7 cellular contexts compared by ENCODE assay signal in the genomic region with DNA sequence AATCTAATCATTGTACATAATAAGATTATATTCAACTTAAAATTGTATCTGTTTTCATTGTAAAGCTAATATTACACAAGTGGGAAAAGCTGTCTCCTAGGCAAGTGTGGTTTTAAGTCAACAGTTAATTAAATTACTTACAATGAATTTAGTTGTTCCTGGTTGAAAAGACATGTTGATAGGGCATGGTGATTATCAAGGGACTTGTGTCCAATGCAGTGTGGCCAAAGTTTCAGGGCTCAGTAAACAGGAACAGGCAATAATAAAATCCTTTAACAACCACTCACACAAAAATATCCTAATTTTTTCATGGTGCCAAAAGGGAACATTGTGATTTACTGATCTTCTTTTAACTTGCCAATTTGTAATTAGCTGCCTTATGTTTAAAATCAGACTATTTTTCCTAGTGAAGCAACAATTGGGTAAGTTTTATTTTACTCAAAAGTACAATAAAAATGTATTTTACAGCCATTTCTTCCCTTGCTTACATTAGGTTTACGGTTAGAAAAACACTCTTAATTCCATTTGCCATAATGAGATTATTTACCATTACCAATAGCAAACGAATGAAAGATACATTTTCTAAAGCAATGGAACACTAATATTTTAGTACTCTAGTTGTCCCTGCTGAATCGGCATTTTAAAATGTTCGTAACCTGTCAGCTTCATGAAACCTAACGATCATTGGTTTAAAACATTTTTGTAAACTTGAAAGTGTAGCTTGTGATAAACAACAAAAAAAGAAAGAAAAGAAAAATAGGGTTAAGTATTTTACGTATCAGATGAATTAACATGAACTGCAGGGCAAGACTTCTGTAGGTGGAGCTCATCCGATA. TPM values are rescaled to one million over a fixed set of nuclear protein-coding genes. Genes with fewer than 3 reads are reported as not detected.
DNase-seq lines count a peak whose midpoint lies in the region; ATAC-seq, FAIRE-seq and TF ChIP-seq lines count a peak whose summit lies in the region.

No MANE protein-coding gene starts in this region.

- FAIRE-seq in GM18507 (lab: Jason Lieb, UNC), result peak; percentile 31

- no peaks in the 10 kb centered on the region for H3K36me3 Mint-ChIP-seq in T-helper 17 cell (ENCODE audit: low read depth)

- H3K27me3 Mint-ChIP-seq in T-helper 17 cell, result no peaks in the 10 kb centered on the region

- ATAC-seq in T-helper 17 cell, result no peak
- no peak for ATAC-seq in GM21786 (IDR thresholded peaks at IDR 0.05; ENCODE audit: unreplicated experiment)
- ATAC-seq in GM18861 (IDR thresholded peaks at IDR 0.05; ENCODE audit: unreplicated experiment), result no peak

- peak overlapping the region; percentile 81 for H3K9ac ChIP-seq in OCI-LY3 (ENCODE audit: low read length)

- TF ChIP-seq CTCF in OCI-LY3 (IDR thresholded peaks at IDR 0.05; ENCODE audit: low read depth, low read length), result no peak
- TF ChIP-seq CTCF in fibroblast of villous mesenchyme (IDR thresholded peaks at IDR 0.05; ENCODE audit: insufficient read depth, low read depth, low read length), result no peak

- no peaks in the 10 kb centered on the region for H3K27me3 ChIP-seq in OCI-LY3 (ENCODE audit: low read depth, low read length)

- H3K27ac ChIP-seq in OCI-LY3 (ENCODE audit: low read length) (peak overlapping the region; percentile 85), skin epidermis (peak overlapping the region in 20 of 21 experiments; percentile 61 to 99 (median 82))

- DNase-seq in GM18507 (ENCODE audit: extremely low spot score, insufficient read length, low read depth) (no peak), fibroblast of villous mesenchyme (ENCODE audit: low read depth) (no peak), T-helper 17 cell (no peak)

- peak overlapping the region; percentile 53 for H2AFZ ChIP-seq in OCI-LY3 (ENCODE audit: low read depth, low read length)

- H3K4me2 ChIP-seq in OCI-LY3 (ENCODE audit: low read length), result peak overlapping the region; percentile 78

- H3K4me3 ChIP-seq in OCI-LY3 (ENCODE audit: low read length) (peak overlapping the region; percentile 90), fibroblast of villous mesenchyme (ENCODE audit: low read depth, low read length) (peak overlapping the region; percentile 55), skin epidermis (peak overlapping the region; percentile 57 to 91 (median 90))

- H3K27ac Mint-ChIP-seq in T-helper 17 cell, result no peak overlapping the region

- H3K36me3 ChIP-seq in OCI-LY3 (replicated peaks; ENCODE audit: low read depth, low read length), result peaks cover 18% of the 10 kb centered on the region

- peaks cover 22% of the 10 kb centered on the region for H4K20me1 ChIP-seq in OCI-LY3 (ENCODE audit: insufficient read depth, low read length)

- peaks cover 31% of the 10 kb centered on the region for H3K79me2 ChIP-seq in OCI-LY3 (ENCODE audit: low read length)

- peaks cover 20% of the 10 kb centered on the region for H3K4me1 Mint-ChIP-seq in T-helper 17 cell

- H3K9me3 ChIP-seq in OCI-LY3 (ENCODE audit: insufficient read depth, low read length), result no peaks in the 10 kb centered on the region
- H3K9me3 ChIP-seq in T-helper 17 cell (ENCODE audit: control insufficient read depth, low read length, poor library complexity, severe bottlenecking), result no peaks in the 10 kb centered on the region

- H3K4me1 ChIP-seq in OCI-LY3 (ENCODE audit: low read length), result peaks cover 20% of the 10 kb centered on the region

- H3K4me3 Mint-ChIP-seq in T-helper 17 cell, result no peak overlapping the region

RNA-seq across cellular contexts. Expression of a gene that starts 1.8 kb away (rescaled TPM):
- 70.5 and 92.4 TPM in 2 replicates for total RNA-seq in fibroblast of villous mesenchyme
- 100 to 1,000 TPM; 215 to 220 TPM for total RNA-seq in T-helper 17 cell
